1 cellular context compared by ENCODE assay signal in the genomic region with DNA sequence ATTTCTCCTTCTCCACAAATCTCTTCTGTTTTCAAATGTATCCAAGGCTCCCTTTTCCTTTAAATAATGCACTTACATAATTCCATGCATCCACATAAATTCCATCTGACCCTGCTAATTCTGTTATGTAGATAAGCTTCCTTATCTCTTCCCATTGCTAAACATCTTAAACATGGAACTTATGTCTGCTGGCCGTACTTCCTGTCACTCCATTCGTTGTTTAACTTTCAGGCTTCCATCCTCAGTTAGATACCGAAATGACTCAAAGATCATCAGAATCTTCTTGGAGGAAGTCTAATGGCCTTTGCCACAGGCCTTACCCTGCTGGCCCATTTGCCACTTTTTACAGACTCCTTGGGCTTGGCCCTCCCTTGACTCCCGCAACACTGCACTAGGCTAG.
TF ChIP-seq lines count a peak whose summit lies in the region.

No MANE protein-coding gene starts in this region.

TF ChIP-seq in IMR-90, 13 proteins besides CTCF, POLR2A, EP300 and RAD21 (continued from another document):
- TF ChIP-seq, protein P1, sequence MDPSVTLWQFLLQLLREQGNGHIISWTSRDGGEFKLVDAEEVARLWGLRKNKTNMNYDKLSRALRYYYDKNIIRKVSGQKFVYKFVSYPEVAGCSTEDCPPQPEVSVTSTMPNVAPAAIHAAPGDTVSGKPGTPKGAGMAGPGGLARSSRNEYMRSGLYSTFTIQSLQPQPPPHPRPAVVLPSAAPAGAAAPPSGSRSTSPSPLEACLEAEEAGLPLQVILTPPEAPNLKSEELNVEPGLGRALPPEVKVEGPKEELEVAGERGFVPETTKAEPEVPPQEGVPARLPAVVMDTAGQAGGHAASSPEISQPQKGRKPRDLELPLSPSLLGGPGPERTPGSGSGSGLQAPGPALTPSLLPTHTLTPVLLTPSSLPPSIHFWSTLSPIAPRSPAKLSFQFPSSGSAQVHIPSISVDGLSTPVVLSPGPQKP (IDR thresholded peaks at IDR 0.05; ENCODE audit: borderline replicate concordance, low read depth, low read length) = no peak
- TF ChIP-seq MAFK (IDR thresholded peaks at IDR 0.05; ENCODE audit: low read depth, low read length) = no peak
- TF ChIP-seq NFE2L2 (IDR thresholded peaks at IDR 0.05; ENCODE audit: low read depth, low read length) = no peak
- TF ChIP-seq CHD1 (IDR thresholded peaks at IDR 0.05; ENCODE audit: low read depth, low read length) = no peak
- no peak for TF ChIP-seq SMC3 (IDR thresholded peaks at IDR 0.05; ENCODE audit: low read depth, low read length)
- no peak for TF ChIP-seq BHLHE40 (IDR thresholded peaks at IDR 0.05; ENCODE audit: low read depth, low read length)
- TF ChIP-seq RFX5 (IDR thresholded peaks at IDR 0.05; ENCODE audit: low read depth, low read length) = no peak
- no peak for TF ChIP-seq MAZ (IDR thresholded peaks at IDR 0.05; ENCODE audit: borderline replicate concordance, low read depth, low read length)
- no peak for TF ChIP-seq CEBPB (IDR thresholded peaks at IDR 0.05; ENCODE audit: low read depth, low read length)
